ENCODE assay signal across 9 cellular contexts in genomic region chr14:58752782-58753181, GRCh38.
DNase-seq lines count a peak whose midpoint lies in the region; ATAC-seq, FAIRE-seq and TF ChIP-seq lines count a peak whose summit lies in the region.
"Had no signal": no experiment of that assay in that cellular context is flagged by ENCODE, and none has a peak within 500 bp of the region (broad histone marks: within the 10 kb centered on the region; RNA-seq: fewer than 3 reads in every experiment).

No MANE protein-coding gene starts in this region.

- H3K4me1 ChIP-seq in RWPE2 (ENCODE audit: insufficient read depth, poor library complexity, severe bottlenecking) (peaks cover 31% of the 10 kb centered on the region), gastroesophageal sphincter (peaks cover 3 to 41% (median 14%) of the 10 kb centered on the region in 3 donors)

- peak; percentile 66 for ATAC-seq in RWPE2 (ENCODE audit: low read depth)
- ATAC-seq in gastroesophageal sphincter = peak; percentile 64
- no peak for ATAC-seq in GM21717 (IDR thresholded peaks at IDR 0.05; ENCODE audit: unreplicated experiment)
- ATAC-seq in HG02970 (IDR thresholded peaks at IDR 0.05; ENCODE audit: low FRiP score, unreplicated experiment) = no peak

- no peaks in the 10 kb centered on the region for H3K9me3 ChIP-seq in RWPE2 (ENCODE audit: severe bottlenecking)
- no peaks in the 10 kb centered on the region for H3K9me3 ChIP-seq in gastroesophageal sphincter

- peaks cover 13% of the 10 kb centered on the region for H3K4me1 Mint-ChIP-seq in progenitor cell of endocrine pancreas (ENCODE audit: low read depth)

- no peak for TF ChIP-seq EP300 in gastroesophageal sphincter (IDR thresholded peaks at IDR 0.05)

- H3K27me3 ChIP-seq in RWPE2 (ENCODE audit: insufficient read depth, poor library complexity, severe bottlenecking) (no peaks in the 10 kb centered on the region), gastroesophageal sphincter (no peaks in the 10 kb centered on the region)

- no peak overlapping the region for H3K4me3 ChIP-seq in RWPE2 (ENCODE audit: severe bottlenecking)
- H3K4me3 ChIP-seq in gastroesophageal sphincter = no peak overlapping the region

- TF ChIP-seq POLR2A in gastroesophageal sphincter (IDR thresholded peaks at IDR 0.05) = no peak

- H3K36me3 ChIP-seq in RWPE2 (ENCODE audit: low read depth) (no peaks in the 10 kb centered on the region), gastroesophageal sphincter (no peaks in the 10 kb centered on the region)

- H3K4me3 Mint-ChIP-seq in progenitor cell of endocrine pancreas (ENCODE audit: low read depth) = no peak overlapping the region

- no peaks in the 10 kb centered on the region for H3K9me3 Mint-ChIP-seq in progenitor cell of endocrine pancreas (ENCODE audit: low read depth)

- H3K36me3 Mint-ChIP-seq in progenitor cell of endocrine pancreas (ENCODE audit: insufficient read depth) = no peaks in the 10 kb centered on the region

- WGBS in gastroesophageal sphincter (ENCODE audit: low coverage in 1 of 2), 2 donors = 32 to 42% methylated on average over 4 to 7 of the region's 9 CpGs

- no peak for FAIRE-seq in RCC 7860 (lab: Jason Lieb, UNC)

- TF ChIP-seq CTCF in RWPE2 (IDR thresholded peaks at IDR 0.05; ENCODE audit: poor library complexity, severe bottlenecking) = no peak
- TF ChIP-seq CTCF in gastroesophageal sphincter (IDR thresholded peaks at IDR 0.05) = no peak
- TF ChIP-seq CTCF in progenitor cell of endocrine pancreas (IDR thresholded peaks at IDR 0.05; ENCODE audit: unreplicated experiment) = no peak

- H3K27me3 Mint-ChIP-seq in progenitor cell of endocrine pancreas = no peaks in the 10 kb centered on the region

- peak in 13 of 14 donors; percentile 25 to 87 (median 66) for DNase-seq in C1 segment of cervical spinal cord (lab: John Stamatoyannopoulos, UW)
- no peak for DNase-seq in RWPE2 (ENCODE audit: low spot score)
- DNase-seq in occipital lobe (lab: John Stamatoyannopoulos, UW) = peak; percentile 39
- DNase-seq in progenitor cell of endocrine pancreas (ENCODE audit: low spot score, unreplicated experiment) = no peak
- no peak for DNase-seq in RCC 7860 (ENCODE audit: low spot score)
- DNase-seq: activated CD8-positive, alpha-beta memory T cell treated with anti-CD3 and anti-CD28 coated beads, Interleukin-2, amount 50 U/mL, for 4 hours had no signal

- H3K27ac ChIP-seq in RWPE2 (ENCODE audit: poor library complexity, severe bottlenecking) = no peak overlapping the region
- peak overlapping the region in 3 of 4 donors; percentile 16 to 39 (median 25) for H3K27ac ChIP-seq in gastroesophageal sphincter

- no peak overlapping the region for H3K27ac Mint-ChIP-seq in progenitor cell of endocrine pancreas

Comparison
In these comparisons a context has a peak if more than half of its experiments do, and no peak if none do; other contexts are left out.
1. DNase-seq: peak in C1 segment of cervical spinal cord (13 of 14) and occipital lobe (single experiment); none in RWPE2 (single experiment), progenitor cell of endocrine pancreas (single experiment) and RCC 7860 (single experiment).
2. ATAC-seq: peak in RWPE2 (single experiment) and gastroesophageal sphincter (single experiment); none in GM21717 (single experiment) and HG02970 (single experiment).